Comparison of ENCODE assay signal across 8 cellular contexts in the genomic region with DNA sequence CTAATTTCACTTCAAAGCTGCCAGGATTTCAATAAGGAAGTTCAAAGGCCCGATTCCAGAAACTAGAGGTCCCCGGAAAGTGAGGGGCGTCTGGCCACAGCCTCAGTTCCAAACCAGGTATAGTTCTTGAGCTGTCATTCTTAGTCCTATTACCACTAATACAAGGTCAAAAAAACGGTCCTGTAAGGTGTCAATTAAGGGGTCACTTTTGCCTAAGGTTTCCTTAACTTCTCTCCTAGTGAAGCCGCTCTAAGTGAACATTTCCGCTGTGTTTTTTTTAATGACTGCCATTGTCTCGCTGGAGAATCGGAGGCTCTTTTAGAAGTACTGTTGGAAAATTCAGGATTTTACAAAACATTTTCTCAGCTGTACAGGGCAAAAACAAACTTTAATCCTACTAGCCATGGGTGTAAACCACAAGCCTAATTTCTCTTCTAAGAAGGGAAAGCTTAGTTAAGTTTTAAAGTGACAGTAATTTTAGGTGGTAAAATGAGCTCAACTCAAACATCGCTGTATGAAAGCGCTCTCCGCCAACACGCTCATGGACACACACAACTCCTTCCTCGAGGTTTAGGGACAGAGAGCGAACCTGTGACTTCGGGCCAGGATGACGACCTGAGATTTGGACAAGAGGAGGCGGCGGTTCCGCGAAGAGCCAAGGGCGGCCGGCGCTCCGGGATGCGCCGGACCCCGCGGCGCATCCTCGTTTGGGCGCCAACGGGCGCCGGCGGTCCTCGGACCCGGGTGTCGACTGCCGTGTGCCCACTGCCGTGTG.
DNase-seq lines count a peak whose midpoint lies in the region; ATAC-seq, FAIRE-seq and TF ChIP-seq lines count a peak whose summit lies in the region.

No MANE protein-coding gene starts in this region.

- peak overlapping the region; percentile 79 for H3K27ac Mint-ChIP-seq in activated naive CD8-positive, alpha-beta T cell treated with anti-CD3 and anti-CD28 coated beads, Interleukin-2, amount 50 U/mL, for 24 hours
- H3K27ac Mint-ChIP-seq in stimulated activated naive CD8-positive, alpha-beta T cell treated with anti-CD3 and anti-CD28 coated beads, Interleukin-15, Interleukin-2, amounts not matched to agents 100 ng/mL and 50 ng/mL, for 24 hours = peak overlapping the region; percentile 73

- peaks cover 32% of the 10 kb centered on the region for H3K27me3 Mint-ChIP-seq in activated naive CD8-positive, alpha-beta T cell treated with anti-CD3 and anti-CD28 coated beads, Interleukin-2, amount 50 U/mL, for 24 hours
- peaks cover 48% of the 10 kb centered on the region for H3K27me3 Mint-ChIP-seq in stimulated activated naive CD8-positive, alpha-beta T cell treated with anti-CD3 and anti-CD28 coated beads, Interleukin-15, Interleukin-2, amounts not matched to agents 100 ng/mL and 50 ng/mL, for 24 hours

- FAIRE-seq in kidney (lab: Jason Lieb, UNC) = no peak

- intact Hi-C loops in kidney (cut with DNase I) = no loop called here

- no peak overlapping the region for H3K9ac ChIP-seq in kidney (ENCODE audit: low read length in 2 of 2)

- H3K4me1 ChIP-seq in kidney (ENCODE audit: control insufficient read depth in 1 of 2, insufficient read depth in 1 of 2, low read depth in 1 of 2, low read length in 2 of 2) = peaks cover 0 to 5% of the 10 kb centered on the region in 2 donors

- peaks cover 44% of the 10 kb centered on the region for H3K4me1 Mint-ChIP-seq in activated naive CD8-positive, alpha-beta T cell treated with anti-CD3 and anti-CD28 coated beads, Interleukin-2, amount 50 U/mL, for 24 hours
- peaks cover 49% of the 10 kb centered on the region for H3K4me1 Mint-ChIP-seq in stimulated activated naive CD8-positive, alpha-beta T cell treated with anti-CD3 and anti-CD28 coated beads, Interleukin-15, Interleukin-2, amounts not matched to agents 100 ng/mL and 50 ng/mL, for 24 hours (ENCODE audit: low read depth)

- H3K4me3 Mint-ChIP-seq in activated naive CD8-positive, alpha-beta T cell treated with anti-CD3 and anti-CD28 coated beads, Interleukin-2, amount 50 U/mL, for 24 hours = peak overlapping the region; percentile 89
- peak overlapping the region; percentile 88 for H3K4me3 Mint-ChIP-seq in stimulated activated naive CD8-positive, alpha-beta T cell treated with anti-CD3 and anti-CD28 coated beads, Interleukin-15, Interleukin-2, amounts not matched to agents 100 ng/mL and 50 ng/mL, for 24 hours

- no peak for TF ChIP-seq CTCF in kidney (IDR thresholded peaks at IDR 0.05; ENCODE audit: borderline replicate concordance, extremely low read depth, insufficient read depth)

- no peaks in the 10 kb centered on the region for H3K9me3 ChIP-seq in kidney (ENCODE audit: control insufficient read depth in 1 of 2, low read length in 2 of 2)

- H3K36me3 Mint-ChIP-seq in activated naive CD8-positive, alpha-beta T cell treated with anti-CD3 and anti-CD28 coated beads, Interleukin-2, amount 50 U/mL, for 24 hours (ENCODE audit: low read depth) = peaks cover 2% of the 10 kb centered on the region
- H3K36me3 Mint-ChIP-seq in stimulated activated naive CD8-positive, alpha-beta T cell treated with anti-CD3 and anti-CD28 coated beads, Interleukin-15, Interleukin-2, amounts not matched to agents 100 ng/mL and 50 ng/mL, for 24 hours (ENCODE audit: low read depth) = no peaks in the 10 kb centered on the region

- no peaks in the 10 kb centered on the region for H3K36me3 ChIP-seq in kidney (ENCODE audit: control insufficient read depth in 1 of 2, insufficient read depth in 2 of 2, low read length in 2 of 2)

- peak overlapping the region in 1 of 2 donors; percentile 53 for H3K27ac ChIP-seq in kidney (ENCODE audit: low read depth in 2 of 2, low read length in 2 of 2)

- no peaks in the 10 kb centered on the region for H3K9me3 Mint-ChIP-seq in activated naive CD8-positive, alpha-beta T cell treated with anti-CD3 and anti-CD28 coated beads, Interleukin-2, amount 50 U/mL, for 24 hours
- H3K9me3 Mint-ChIP-seq in stimulated activated naive CD8-positive, alpha-beta T cell treated with anti-CD3 and anti-CD28 coated beads, Interleukin-15, Interleukin-2, amounts not matched to agents 100 ng/mL and 50 ng/mL, for 24 hours = no peaks in the 10 kb centered on the region

- DNase-seq in activated gamma-delta T cell treated with anti-CD3 and anti-CD28 coated beads, Interleukin-2, amount 50 U/mL, for 16 hours (ENCODE audit: low read depth) = peak; percentile 4
- DNase-seq in activated gamma-delta T cell (lab: John Stamatoyannopoulos, UW) (no peak), kidney (peak; percentile 37), NCI-H187 (lab: John Stamatoyannopoulos, UW) (no peak)
- DNase-seq in activated naive CD8-positive, alpha-beta T cell treated with anti-CD3 and anti-CD28 coated beads, Interleukin-2, amount 50 U/mL, for 24 hours = peak; percentile 11

- ATAC-seq in HG03342 (IDR thresholded peaks at IDR 0.05; ENCODE audit: unreplicated experiment) = peak; percentile 29
- peak; percentile 37 for ATAC-seq in activated naive CD8-positive, alpha-beta T cell treated with anti-CD3 and anti-CD28 coated beads, Interleukin-2, amount 50 U/mL, for 24 hours
- ATAC-seq in HG02870 (IDR thresholded peaks at IDR 0.05; ENCODE audit: unreplicated experiment) = no peak

- peak overlapping the region; percentile 61 to 64 for H3K4me3 ChIP-seq in kidney (ENCODE audit: low read length in 2 of 2)

Comparison
In these comparisons a context has a peak if more than half of its experiments do, and no peak if none do; other contexts are left out.
1. DNase-seq: peak in activated gamma-delta T cell treated with anti-CD3 and anti-CD28 coated beads, Interleukin-2, amount 50 U/mL, for 16 hours (single experiment), activated naive CD8-positive, alpha-beta T cell treated with anti-CD3 and anti-CD28 coated beads, Interleukin-2, amount 50 U/mL, for 24 hours (single experiment) and kidney (single experiment); none in activated gamma-delta T cell (single experiment) and NCI-H187 (0 of 2).